Comparison of ENCODE assay signal across 18 cellular contexts in genomic region chr2:11315074-11315705, GRCh38. TPM values are rescaled to one million over a fixed set of nuclear protein-coding genes. Genes with fewer than 3 reads are reported as not detected.
DNase-seq lines count a peak whose midpoint lies in the region; ATAC-seq, FAIRE-seq and TF ChIP-seq lines count a peak whose summit lies in the region.
"Had no signal": no experiment of that assay in that cellular context is flagged by ENCODE, and none has a peak within 500 bp of the region (broad histone marks: within the 10 kb centered on the region; RNA-seq: fewer than 3 reads in every experiment).

No MANE protein-coding gene starts in this region.

- H3K27ac ChIP-seq in OCI-LY3 (ENCODE audit: low read length): peak overlapping the region; percentile 3; the same call in 1 of the 2 replicates
- peak overlapping the region in 35 of 59 donors; percentile 4 to 81 (median 48) for H3K27ac ChIP-seq in dorsolateral prefrontal cortex
- H3K27ac ChIP-seq in right lobe of liver: no peak overlapping the region
- H3K27ac ChIP-seq: BLaER1 had no signal

- no peaks in the 10 kb centered on the region for H3K27me3 ChIP-seq in OCI-LY3 (ENCODE audit: low read depth, low read length)
- no peaks in the 10 kb centered on the region for H3K27me3 ChIP-seq in dorsolateral prefrontal cortex
- no peaks in the 10 kb centered on the region for H3K27me3 ChIP-seq in right lobe of liver
- H3K27me3 ChIP-seq: BLaER1 had no signal

- H3K4me1 ChIP-seq in OCI-LY3 (ENCODE audit: low read length) (peaks cover 19% of the 10 kb centered on the region), right lobe of liver (peaks cover 0 to 22% (median 4%) of the 10 kb centered on the region in 4 donors)
- H3K4me1 ChIP-seq: BLaER1 had no signal

- ATAC-seq in right lobe of liver (peak in 3 of 4 donors; percentile 34 to 54 (median 45)), GM18519 (IDR thresholded peaks at IDR 0.05; ENCODE audit: low FRiP score, unreplicated experiment) (no peak), HG03571 (IDR thresholded peaks at IDR 0.05; ENCODE audit: unreplicated experiment) (no peak)
- ATAC-seq: GM12878 had no signal

- H3K36me3 ChIP-seq in OCI-LY3 (replicated peaks; ENCODE audit: low read depth, low read length) (no peaks in the 10 kb centered on the region), right lobe of liver (no peaks in the 10 kb centered on the region)
- H3K36me3 ChIP-seq: BLaER1 had no signal

- no peak overlapping the region for H2AFZ ChIP-seq in OCI-LY3 (ENCODE audit: low read depth, low read length)

- FAIRE-seq in A204.1 (lab: Jason Lieb, UNC) (peak; percentile 54), GM12892 (lab: Jason Lieb, UNC) (no peak)

- DNase-seq in dorsolateral prefrontal cortex (no peak), right lobe of liver (no peak), AG08395 (ENCODE audit: low spot score) (no peak), GM12892 (ENCODE audit: insufficient read length) (no peak)
- DNase-seq: Calu3; CD4-positive, alpha-beta memory T cell; NCI-H1105 treated with DMSO at 0.1 percent for 48 hours; NCI-H1694; NCI-H748 treated with DMSO at 0.1 percent for 48 hours; NK-92 treated with Interleukin-12 subunit alpha and Interleukin-12 subunit beta, amount 100 ng/mL, for 24 hours; SHP77; SK-N-SH had no signal

- no peaks in the 10 kb centered on the region for H3K9me3 ChIP-seq in OCI-LY3 (ENCODE audit: insufficient read depth, low read length)
- H3K9me3 ChIP-seq in right lobe of liver: no peaks in the 10 kb centered on the region
- H3K9me3 ChIP-seq: SK-N-SH had no signal

- 100% methylated on average over 1 of the region's 1 CpG for WGBS in right lobe of liver (ENCODE audit: insufficient coverage, low coverage, low lambda C conversion rate, missing lambda C conversion rate)

- peaks cover 58% of the 10 kb centered on the region for H3K79me2 ChIP-seq in OCI-LY3 (ENCODE audit: low read length)

- peak overlapping the region; percentile 59 for H3K4me2 ChIP-seq in OCI-LY3 (ENCODE audit: low read length)
- H3K4me2 ChIP-seq: BLaER1, SK-N-SH had no signal

- no peak overlapping the region for H3K9ac ChIP-seq in OCI-LY3 (ENCODE audit: low read length)
- H3K9ac ChIP-seq: BLaER1, SK-N-SH had no signal

- H4K20me1 ChIP-seq in OCI-LY3 (ENCODE audit: insufficient read depth, low read length): peaks cover 10% of the 10 kb centered on the region

- TF ChIP-seq POLR2A in right lobe of liver (IDR thresholded peaks at IDR 0.05) (no peak), GM12892 (IDR thresholded peaks at IDR 0.05; ENCODE audit: low read depth, low read length) (no peak)

- H3K4me3 ChIP-seq in OCI-LY3 (ENCODE audit: low read length): peak overlapping the region; percentile 30
- no peak overlapping the region for H3K4me3 ChIP-seq in dorsolateral prefrontal cortex
- H3K4me3 ChIP-seq in right lobe of liver: no peak overlapping the region
- H3K4me3 ChIP-seq: BLaER1, GM12878 had no signal

- TF ChIP-seq CTCF in OCI-LY3 (IDR thresholded peaks at IDR 0.05; ENCODE audit: low read depth, low read length): no peak
- TF ChIP-seq CTCF in dorsolateral prefrontal cortex (IDR thresholded peaks at IDR 0.05 in 54 of 56, conservative IDR thresholded peaks at IDR 0.05 in 2 of 56; ENCODE audit: low read depth in 1 of 56, partially characterized antibody in 56 of 56): no peak
- no peak for TF ChIP-seq CTCF in right lobe of liver (IDR thresholded peaks at IDR 0.05)

- intact Hi-C loops in dorsolateral prefrontal cortex (cut with DNase I) (no loop called here), right lobe of liver (cut with DNase I) (no loop called here)

RNA-seq across cellular contexts. Expression of gene ROCK2, which starts 29.2 kb away (rescaled TPM):
- total RNA-seq in dorsolateral prefrontal cortex: 100 to 1,000 TPM in 11 of 120 experiments, 10 to 100 TPM in 109; 42.2 to 120 (median 82.5) TPM
- total RNA-seq in right lobe of liver: 10 to 100 TPM; 11.6 to 23.9 (median 19.8) TPM
- polyA plus RNA-seq in GM12892 (2012; ENCODE audit: missing spikeins): 8.8 TPM

Comparison
In these comparisons a context has a peak if more than half of its experiments do, and no peak if none do; other contexts are left out.
1. H3K27ac ChIP-seq: peak in OCI-LY3 (single experiment) and dorsolateral prefrontal cortex (35 of 59); none in right lobe of liver (0 of 3).
2. ATAC-seq: peak in right lobe of liver (3 of 4); none in GM18519 (single experiment) and HG03571 (single experiment).